ENCODE assay signal across 14 cellular contexts in the genomic region with DNA sequence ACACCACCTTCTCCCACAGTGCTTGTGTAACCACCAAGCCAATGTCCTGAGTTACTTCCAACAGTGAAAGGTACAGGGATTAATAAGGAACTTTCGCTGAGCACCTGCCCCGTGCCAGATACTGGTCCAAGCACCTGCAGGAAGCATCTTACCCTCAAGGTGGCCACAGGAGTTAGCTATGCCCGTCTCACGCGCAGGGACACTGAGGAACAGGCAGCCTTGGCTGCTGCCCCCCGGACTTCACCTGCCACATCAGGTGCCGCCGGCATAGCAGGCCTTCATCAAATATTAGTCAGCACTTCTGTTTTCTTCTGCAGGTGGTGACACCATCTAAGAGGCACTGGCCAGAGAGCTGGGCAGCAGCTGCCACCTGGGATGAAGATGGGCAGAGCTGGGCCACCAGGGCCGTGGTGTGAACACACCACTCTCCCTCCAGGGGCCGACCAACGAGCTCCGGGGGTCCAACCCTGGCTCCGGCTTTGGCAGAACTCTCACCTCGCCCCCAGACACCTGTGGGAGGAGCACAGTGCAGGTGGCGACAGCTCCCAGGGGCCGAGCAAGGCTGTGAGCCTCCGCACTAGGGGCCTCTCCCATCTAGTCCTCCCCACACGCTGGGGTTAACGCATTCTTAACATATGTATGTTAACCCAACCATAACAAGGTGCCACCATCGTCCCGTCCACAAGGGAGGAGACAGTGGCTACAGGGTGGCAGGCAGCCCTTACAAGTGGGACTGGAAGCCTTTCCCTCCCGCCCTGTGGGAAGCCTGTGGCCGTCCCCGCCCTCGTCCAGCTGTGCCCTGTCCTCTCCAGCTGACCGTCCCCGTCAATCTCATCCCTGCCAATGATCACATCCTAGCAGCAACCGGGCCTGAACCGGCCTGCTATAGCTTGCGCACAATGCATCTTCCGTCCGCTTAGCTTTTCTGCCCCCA. TPM values are rescaled to one million over a fixed set of nuclear protein-coding genes. Genes with fewer than 3 reads are reported as not detected.
A peak's percentile ranks its signal among the peaks of the same experiment; 100 is the strongest.
DNase-seq lines count a peak whose midpoint lies in the region; ATAC-seq and TF ChIP-seq lines count a peak whose summit lies in the region.
"Had no signal": no experiment of that assay in that cellular context is flagged by ENCODE, and none has a peak within 500 bp of the region (broad histone marks: within the 10 kb centered on the region; RNA-seq: fewer than 3 reads in every experiment).

No MANE protein-coding gene starts in this region.

- H3K9me3 Mint-ChIP-seq in endodermal cell = peaks cover 6% of the 10 kb centered on the region

- no peak overlapping the region for H3K9ac ChIP-seq in endodermal cell (ENCODE audit: extremely low read depth, low read length, poor library complexity, severe bottlenecking)

- H3K27ac ChIP-seq in endodermal cell (ENCODE audit: low read depth, low read length) (no peak overlapping the region), osteoblast (ENCODE audit: low read depth, low read length) (no peak overlapping the region)

- peaks cover 15% of the 10 kb centered on the region for H4K20me1 ChIP-seq in osteoblast (ENCODE audit: insufficient read depth, low read length)

- H3K36me3 Mint-ChIP-seq in endodermal cell (ENCODE audit: low read depth) = peaks cover 4% of the 10 kb centered on the region

- peaks cover 14% of the 10 kb centered on the region for H3K79me2 ChIP-seq in osteoblast (ENCODE audit: insufficient read depth, low read length)

- DNase-seq in DMS53 (lab: John Stamatoyannopoulos, UW) (peak; percentile 40), DMS53 treated with DMSO at 0.1 percent for 48 hours (lab: John Stamatoyannopoulos, UW; ENCODE audit: unreplicated experiment) (no peak), endodermal cell (peak; percentile 36), osteoblast (ENCODE audit: insufficient read length, low spot score, missing footprints) (peak; percentile 85), SIG-M5 (lab: John Stamatoyannopoulos, UW) (no peak)
- DNase-seq: 8988T, COR-L47, Karpas-422, NCI-H146 had no signal

- no peak overlapping the region for H3K4me3 Mint-ChIP-seq in endodermal cell

- no peaks in the 10 kb centered on the region for H3K9me3 ChIP-seq in endodermal cell (ENCODE audit: control insufficient read depth, low read length)
- H3K9me3 ChIP-seq in osteoblast (ENCODE audit: low read depth, low read length) = no peaks in the 10 kb centered on the region

- ATAC-seq in HG03095 (IDR thresholded peaks at IDR 0.05; ENCODE audit: unreplicated experiment) = no peak

- no peak overlapping the region for H3K4me3 ChIP-seq in endodermal cell (ENCODE audit: low read length)
- H3K4me3 ChIP-seq in osteoblast (ENCODE audit: insufficient read depth, low read length) = no peak overlapping the region

- peaks cover 15% of the 10 kb centered on the region for H3K27me3 Mint-ChIP-seq in endodermal cell (ENCODE audit: insufficient read depth)

- H3K4me1 ChIP-seq in endodermal cell (ENCODE audit: control insufficient read depth, insufficient read depth, low read length) = no peaks in the 10 kb centered on the region
- H3K4me1 ChIP-seq in osteoblast (ENCODE audit: insufficient read depth, low read length) = peaks cover 14% of the 10 kb centered on the region

- H3K4me1 Mint-ChIP-seq in endodermal cell = peaks cover 2% of the 10 kb centered on the region

- 86 to 91% methylated on average over 18 to 32 of the region's 32 CpGs for WGBS in endodermal cell (ENCODE audit: insufficient coverage in 1 of 2, insufficient read length in 1 of 2), 2 experiments

- no peak overlapping the region for H2AFZ ChIP-seq in osteoblast (ENCODE audit: low read length)

- H3K36me3 ChIP-seq in endodermal cell (ENCODE audit: control insufficient read depth, insufficient read depth, low read length) (peaks cover 8% of the 10 kb centered on the region), osteoblast (ENCODE audit: insufficient read depth, low read length) (peaks cover 8% of the 10 kb centered on the region)

- no peak overlapping the region for H3K27ac Mint-ChIP-seq in endodermal cell

- TF ChIP-seq CTCF in endodermal cell (conservative IDR thresholded peaks at IDR 0.05) = no peak
- TF ChIP-seq CTCF in osteoblast (IDR thresholded peaks at IDR 0.05; ENCODE audit: extremely low read depth, low read depth, low read length) = no peak

- H3K4me2 ChIP-seq in osteoblast (ENCODE audit: insufficient read depth, low read length) = no peak overlapping the region

- H3K27me3 ChIP-seq in endodermal cell (ENCODE audit: control insufficient read depth, insufficient read depth, low read length, poor library complexity, severe bottlenecking) = peaks cover 5% of the 10 kb centered on the region
- peaks cover 9% of the 10 kb centered on the region for H3K27me3 ChIP-seq in osteoblast (ENCODE audit: insufficient read depth, low read length)
- H3K27me3 ChIP-seq: dorsolateral prefrontal cortex had no signal

RNA-seq across cellular contexts. Expression of gene PPDPF, which starts 2.9 kb away (rescaled TPM):
- total RNA-seq in endodermal cell (100 to 1,000 TPM; 247 to 296 TPM), osteoblast (52.2 and 85.4 TPM in 2 replicates)
- polyA plus RNA-seq in endodermal cell (2013, experiment 1 of 2) = 318 TPM
- 282 TPM for polyA plus RNA-seq in endodermal cell (2013, experiment 2 of 2)

RNA-seq across cellular contexts. Expression of gene EEF1A2, which starts 18.8 kb away (rescaled TPM):
- total RNA-seq in endodermal cell (10 to 100 TPM; 12.1 to 22.6 TPM), osteoblast (not detected in 2 replicates)
- 24.7 TPM for polyA plus RNA-seq in endodermal cell (2013, experiment 1 of 2)
- 18.3 TPM for polyA plus RNA-seq in endodermal cell (2013, experiment 2 of 2)

RNA-seq across cellular contexts. Expression of gene PTK6, which starts 19.5 kb away (rescaled TPM):
- total RNA-seq in endodermal cell (under 1 TPM in 1 of 2 donors, not detected in 1; 0.22 TPM), osteoblast (under 0.01 TPM in 1 of 2 replicates, not detected in the other)
- polyA plus RNA-seq in endodermal cell (2013, experiment 1 of 2) = not detected
- not detected for polyA plus RNA-seq in endodermal cell (2013, experiment 2 of 2)

RNA-seq across cellular contexts. Expression of gene SRMS, which starts 29.9 kb away (rescaled TPM):
- total RNA-seq in endodermal cell (not detected), osteoblast (not detected in 2 replicates)
- polyA plus RNA-seq in endodermal cell (2013, experiment 1 of 2) = not detected
- not detected for polyA plus RNA-seq in endodermal cell (2013, experiment 2 of 2)
- total RNA-seq: dorsolateral prefrontal cortex; NCI-H460; posterior vena cava; T-helper 1 cell treated with Interleukin-12 subunit alpha and Interleukin-12 subunit beta and Interleukin-4 antibody, amounts not matched to agents 30 ng/mL and 1 ng/mL, for 36 hours had no signal

RNA-seq across cellular contexts. Expression of gene FNDC11, which starts 36.3 kb away (rescaled TPM):
- total RNA-seq in endodermal cell (1 to 10 TPM; 1.8 to 2.4 TPM), osteoblast (under 0.01 TPM in 1 of 2 replicates, not detected in the other)
- 5.2 TPM for polyA plus RNA-seq in endodermal cell (2013, experiment 1 of 2)
- 5.2 TPM for polyA plus RNA-seq in endodermal cell (2013, experiment 2 of 2)

Comparison
In these comparisons a context has a peak if more than half of its experiments do, and no peak if none do; other contexts are left out.
1. DNase-seq: peak in DMS53 (single experiment), endodermal cell (single experiment) and osteoblast (single experiment); none in DMS53 treated with DMSO at 0.1 percent for 48 hours (single experiment) and SIG-M5 (single experiment).
2. RNA of gene EEF1A2, which starts 18.8 kb away (total RNA-seq): 12.1 to 22.6 TPM in endodermal cell; not detected in osteoblast; every median in the first group is over 10 times any median in the second.